ENCODE assay signal across 20 cellular contexts in the genomic region with DNA sequence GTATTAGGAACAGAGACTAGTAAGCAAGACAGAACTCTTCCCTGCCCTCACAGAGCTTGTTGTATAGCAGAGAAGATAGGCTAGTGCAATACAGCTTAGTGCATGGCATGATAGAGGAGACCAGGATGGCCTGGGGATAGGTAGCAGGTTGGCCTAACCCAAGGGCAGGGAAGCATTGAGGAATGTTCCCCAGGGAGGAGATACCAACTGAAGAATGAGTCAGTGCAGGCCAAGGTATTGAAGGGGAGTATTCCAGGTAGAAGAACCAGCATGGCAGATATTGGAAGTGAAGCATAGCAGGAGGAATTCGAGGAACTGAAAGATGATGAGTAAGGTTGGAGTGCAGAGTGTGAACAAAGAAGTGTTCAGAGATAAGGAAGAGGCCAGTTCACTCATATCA.
A peak's percentile ranks its signal among the peaks of the same experiment; 100 is the strongest.
DNase-seq lines count a peak whose midpoint lies in the region; ATAC-seq and TF ChIP-seq lines count a peak whose summit lies in the region.
"Had no signal": no experiment of that assay in that cellular context is flagged by ENCODE, and none has a peak within 500 bp of the region (broad histone marks: within the 10 kb centered on the region; RNA-seq: fewer than 3 reads in every experiment).

No MANE protein-coding gene starts in this region.

- H3K9me2 ChIP-seq in PC-3 (replicated peaks; ENCODE audit: low read length), result no peaks in the 10 kb centered on the region

- no peak overlapping the region for H2BK5ac ChIP-seq in trophoblast cell (ENCODE audit: low read depth, low read length, poor library complexity)

- H4K91ac ChIP-seq in trophoblast cell (ENCODE audit: low read depth, low read length), result no peak overlapping the region

- no peaks in the 10 kb centered on the region for H4K20me1 ChIP-seq in PC-3 (ENCODE audit: low read length)

- no peak overlapping the region for H4K12ac ChIP-seq in trophoblast cell (ENCODE audit: low read depth, low read length)

- no peak overlapping the region for H2AK5ac ChIP-seq in trophoblast cell (ENCODE audit: low read length)

- H3K4me1 ChIP-seq in PC-3 (ENCODE audit: insufficient read depth, low read length), result no peaks in the 10 kb centered on the region
- H3K4me1 ChIP-seq in trophoblast cell (ENCODE audit: control insufficient read depth in 1 of 2, insufficient read depth in 2 of 2, low read length in 2 of 2), result peaks cover 0 to 7% of the 10 kb centered on the region in 2 experiments

- DNase-seq in SIG-M5 treated with dmso at 0.1 percent for 504 hours (lab: John Stamatoyannopoulos, UW; ENCODE audit: unreplicated experiment) (peak; percentile 5), SIG-M5 (lab: John Stamatoyannopoulos, UW) (no peak), PC-3 (peak; percentile 4), dorsolateral prefrontal cortex (no peak), trophoblast cell (peak; percentile 90 to 95), NCI-H128 (lab: John Stamatoyannopoulos, UW; ENCODE audit: unreplicated experiment) (no peak), amniotic stem cell (lab: John Stamatoyannopoulos, UW) (no peak), GDM1 (lab: John Stamatoyannopoulos, UW) (no peak)
- DNase-seq: 8988T, DMS 273 treated with DMSO at 0.1 percent for 48 hours, DND-41, H7, HFFc6, MM.1S, NCI-H1417 treated with DMSO at 0.1 percent for 48 hours, NCI-H187 treated with DMSO at 0.1 percent for 48 hours, NCI-H2227 treated with DMSO at 0.1 percent for 48 hours, NCI-H524 had no signal

- no peak overlapping the region for H2AFZ ChIP-seq in PC-3 (ENCODE audit: low read length)
- H2AFZ ChIP-seq in trophoblast cell (ENCODE audit: insufficient read depth, low read length, poor library complexity), result no peak overlapping the region
- H2AFZ ChIP-seq: PC-9 had no signal

- no peak overlapping the region for H3K4ac ChIP-seq in trophoblast cell (ENCODE audit: low read depth, low read length)

- no peak overlapping the region for H2BK12ac ChIP-seq in trophoblast cell (ENCODE audit: low read length)

- peaks cover 8% of the 10 kb centered on the region; the same call in 1 of the 2 replicates for H3K36me3 ChIP-seq in PC-3 (ENCODE audit: low read depth, low read length)
- H3K36me3 ChIP-seq in trophoblast cell (ENCODE audit: control insufficient read depth in 1 of 2, insufficient read depth in 2 of 2, low read length in 2 of 2), result no peaks in the 10 kb centered on the region

- H3K79me2 ChIP-seq in PC-3 (ENCODE audit: low read length) (no peaks in the 10 kb centered on the region), trophoblast cell (ENCODE audit: control insufficient read depth, insufficient read depth, low read length, poor library complexity) (no peaks in the 10 kb centered on the region)

- no peak for ATAC-seq in PC-3

- H3K4me3 ChIP-seq in PC-3 (ENCODE audit: low read length) (no peak overlapping the region), dorsolateral prefrontal cortex (no peak overlapping the region), trophoblast cell (ENCODE audit: low read depth, low read length) (no peak overlapping the region)
- H3K4me3 ChIP-seq: PC-9, SK-N-MC had no signal

- H3K18ac ChIP-seq in trophoblast cell (ENCODE audit: low read length), result no peak overlapping the region

- H3K27me3 ChIP-seq in PC-3 (ENCODE audit: low read length), result no peaks in the 10 kb centered on the region
- no peaks in the 10 kb centered on the region for H3K27me3 ChIP-seq in dorsolateral prefrontal cortex
- no peaks in the 10 kb centered on the region for H3K27me3 ChIP-seq in trophoblast cell (ENCODE audit: insufficient read depth, low read length)

- TF ChIP-seq CTCF in PC-3 (conservative IDR thresholded peaks at IDR 0.05; ENCODE audit: low read depth, low read length) (no peak), dorsolateral prefrontal cortex (IDR thresholded peaks at IDR 0.05 in 54 of 56, conservative IDR thresholded peaks at IDR 0.05 in 2 of 56; ENCODE audit: low read depth in 1 of 56, partially characterized antibody in 56 of 56) (no peak)

- CTCF ChIA-PET in PC-3 (lab: Charles Lee), result no interaction called here

- H3K9ac ChIP-seq in PC-3 (ENCODE audit: low read length), result no peak overlapping the region
- no peak overlapping the region for H3K9ac ChIP-seq in trophoblast cell (ENCODE audit: low read length)

- H3K27ac ChIP-seq in PC-3 (ENCODE audit: low read length) (no peak overlapping the region), dorsolateral prefrontal cortex (peak overlapping the region in 34 of 59 donors; percentile 3 to 82 (median 38)), trophoblast cell (ENCODE audit: low read depth, low read length) (no peak overlapping the region)
- H3K27ac ChIP-seq: PC-9, SK-N-MC had no signal

- H3K9me3 ChIP-seq in PC-3 (ENCODE audit: low read length), result no peaks in the 10 kb centered on the region
- no peaks in the 10 kb centered on the region for H3K9me3 ChIP-seq in trophoblast cell (ENCODE audit: insufficient read depth, low read depth, low read length)

- WGBS in trophoblast cell (ENCODE audit: extremely low coverage, insufficient coverage, insufficient read length), result no CpG with 5 or more reads among the region's 1 CpG

- no TSS peak for BruUV-seq in PC-3 (replicated peaks; lab: Mats Ljungman, UMichigan)

- no peak overlapping the region for H3K4me2 ChIP-seq in PC-3 (ENCODE audit: low read length)
- H3K4me2 ChIP-seq in trophoblast cell (ENCODE audit: low read length), result no peak overlapping the region
- H3K4me2 ChIP-seq: PC-9 had no signal

- intact Hi-C loops in PC-3 (cut with micrococcal nuclease) (no loop called here), dorsolateral prefrontal cortex (cut with DNase I) (no loop called here)

- no peak overlapping the region for H3K14ac ChIP-seq in trophoblast cell (ENCODE audit: low read length)

- no peaks in the 10 kb centered on the region for H3K79me1 ChIP-seq in trophoblast cell (ENCODE audit: low read length)

- H2BK120ac ChIP-seq in trophoblast cell (ENCODE audit: insufficient read depth, low read length, poor library complexity), result no peak overlapping the region

- no peak overlapping the region for H3K23ac ChIP-seq in trophoblast cell (ENCODE audit: low read length)

- POLR2A ChIA-PET in PC-3 (lab: Charles Lee; ENCODE audit: unreplicated experiment), result no interaction called here

- no peaks in the 10 kb centered on the region for H3F3A ChIP-seq in PC-3 (ENCODE audit: low read length, unreplicated experiment)

- H4K8ac ChIP-seq in trophoblast cell (ENCODE audit: low read depth, low read length), result no peak overlapping the region

Comparison
In these comparisons a context has a peak if more than half of its experiments do, and no peak if none do; other contexts are left out.
1. DNase-seq: peak in SIG-M5 treated with dmso at 0.1 percent for 504 hours (single experiment), PC-3 (single experiment) and trophoblast cell (2 of 2); none in SIG-M5 (single experiment), dorsolateral prefrontal cortex (0 of 10), NCI-H128 (single experiment), amniotic stem cell (single experiment) and GDM1 (single experiment).
2. H3K27ac ChIP-seq: peak in dorsolateral prefrontal cortex (34 of 59); none in PC-3 (single experiment) and trophoblast cell (single experiment).